26 cellular contexts compared by ENCODE assay signal in genomic region chr11:30527566-30527965, GRCh38. TPM values are rescaled to one million over a fixed set of nuclear protein-coding genes. Genes with fewer than 3 reads are reported as not detected.
"Had no signal": no experiment of that assay in that cellular context is flagged by ENCODE, and none has a peak within 500 bp of the region (broad histone marks: within the 10 kb centered on the region; RNA-seq: fewer than 3 reads in every experiment).

No MANE protein-coding gene starts in this region.

- H3K4me1 Mint-ChIP-seq: activated CD4-positive, alpha-beta memory T cell treated with anti-CD3 and anti-CD28 coated beads, Interleukin-2, amount 10 ng/mL, durations not matched to agents 7 days and 5 days; activated CD4-positive, alpha-beta T cell treated with anti-CD3 and anti-CD28 coated beads for 36 hours; activated naive CD8-positive, alpha-beta T cell treated with anti-CD3 and anti-CD28 coated beads, Interleukin-2, amount 10 ng/mL, durations not matched to agents 7 days and 5 days; central memory CD8-positive, alpha-beta T cell had no signal

- H3K36me3 Mint-ChIP-seq: activated naive CD8-positive, alpha-beta T cell treated with anti-CD3 and anti-CD28 coated beads, Interleukin-2, amount 10 ng/mL, durations not matched to agents 7 days and 5 days had no signal

- H3K4me3 Mint-ChIP-seq: activated CD4-positive, alpha-beta memory T cell treated with anti-CD3 and anti-CD28 coated beads, Interleukin-2, amount 10 ng/mL, durations not matched to agents 7 days and 5 days; activated CD4-positive, alpha-beta T cell treated with anti-CD3 and anti-CD28 coated beads for 36 hours; activated naive CD8-positive, alpha-beta T cell treated with anti-CD3 and anti-CD28 coated beads, Interleukin-2, amount 10 ng/mL, durations not matched to agents 7 days and 5 days; activated T-cell treated with anti-CD3 and anti-CD28 coated beads, Interleukin-2, amount 50 U/mL, for 72 hours; central memory CD8-positive, alpha-beta T cell had no signal

- H3K9me3 ChIP-seq: SJCRH30, SK-N-SH had no signal

- H3K9ac ChIP-seq: SK-N-SH had no signal

- ATAC-seq: activated CD4-positive, alpha-beta T cell treated with anti-CD3 and anti-CD28 coated beads for 36 hours; activated T-cell treated with anti-CD3 and anti-CD28 coated beads, Interleukin-2, amount 50 U/mL, for 72 hours; Panc1; Right ventricle myocardium inferior had no signal

- H3K36me3 ChIP-seq: SJCRH30 had no signal

- H3K4me3 ChIP-seq: SJCRH30 had no signal

- H3K27me3 Mint-ChIP-seq: activated CD4-positive, alpha-beta memory T cell treated with anti-CD3 and anti-CD28 coated beads, Interleukin-2, amount 10 ng/mL, durations not matched to agents 7 days and 5 days; activated CD4-positive, alpha-beta T cell treated with anti-CD3 and anti-CD28 coated beads for 36 hours; central memory CD8-positive, alpha-beta T cell had no signal

- H3K4me1 ChIP-seq: SJCRH30 had no signal

- H3K27ac ChIP-seq: SJCRH30, VCaP had no signal

- DNase-seq: activated CD4-positive, alpha-beta memory T cell treated with anti-CD3 and anti-CD28 coated beads, Interleukin-2, amount 10 ng/mL, durations not matched to agents 7 days and 5 days; activated CD4-positive, alpha-beta T cell treated with anti-CD3 and anti-CD28 coated beads for 36 hours; activated CD4-positive, alpha-beta T cell treated with anti-CD3 and anti-CD28 coated beads, Interleukin-2, amount 50 U/mL, for 1 hour; activated naive CD4-positive, alpha-beta T cell treated with anti-CD3 and anti-CD28 coated beads, Interleukin-2, amount 50 U/mL, for 16 hours; activated naive CD8-positive, alpha-beta T cell treated with anti-CD3 and anti-CD28 coated beads, Interleukin-2, amount 10 ng/mL, durations not matched to agents 7 days and 5 days; activated T-cell treated with anti-CD3 and anti-CD28 coated beads, Interleukin-2, amount 50 U/mL, for 72 hours; aorta; Kasumi-1; NCI-H1105 treated with DMSO at 0.1 percent for 48 hours; NCI-H1436 treated with DMSO at 0.1 percent for 48 hours; NCI-H187; NCI-H2081; NCI-H510A treated with DMSO at 0.1 percent for 48 hours; NCI-H69; NK-92 treated with Interleukin-12 subunit alpha and Interleukin-12 subunit beta, amount 100 ng/mL, for 24 hours; OCI-M1; RPMI8226; SJCRH30; SK-N-SH; T-helper 1 cell had no signal

- H3K4me2 ChIP-seq: SK-N-SH had no signal

- H3K9me3 Mint-ChIP-seq: activated CD4-positive, alpha-beta memory T cell treated with anti-CD3 and anti-CD28 coated beads, Interleukin-2, amount 10 ng/mL, durations not matched to agents 7 days and 5 days; activated naive CD8-positive, alpha-beta T cell treated with anti-CD3 and anti-CD28 coated beads, Interleukin-2, amount 10 ng/mL, durations not matched to agents 7 days and 5 days had no signal

- H3K27me3 ChIP-seq: SJCRH30 had no signal

- H3K27ac Mint-ChIP-seq: activated CD4-positive, alpha-beta memory T cell treated with anti-CD3 and anti-CD28 coated beads, Interleukin-2, amount 10 ng/mL, durations not matched to agents 7 days and 5 days; activated CD4-positive, alpha-beta T cell treated with anti-CD3 and anti-CD28 coated beads for 36 hours; activated naive CD8-positive, alpha-beta T cell treated with anti-CD3 and anti-CD28 coated beads, Interleukin-2, amount 10 ng/mL, durations not matched to agents 7 days and 5 days; activated T-cell treated with anti-CD3 and anti-CD28 coated beads, Interleukin-2, amount 50 U/mL, for 72 hours had no signal

RNA-seq across cellular contexts. Expression of gene MPPED2, which starts 58.6 kb away (rescaled TPM):
- total RNA-seq: activated CD4-positive, alpha-beta memory T cell treated with anti-CD3 and anti-CD28 coated beads, Interleukin-2, amount 10 ng/mL, durations not matched to agents 7 days and 5 days; activated CD8-positive, alpha-beta memory T cell treated with anti-CD3 and anti-CD28 coated beads for 36 hours; activated naive CD8-positive, alpha-beta T cell treated with anti-CD3 and anti-CD28 coated beads, Interleukin-2, amount 10 ng/mL, durations not matched to agents 7 days and 5 days; T-helper 2 cell treated with Interferon-gamma antibody and Interleukin-4, amounts not matched to agents 100 ng/mL and 5 ng/mL, for 36 hours had no signal
